ENCODE assay signal across 35 cellular contexts in genomic region chr21:43034826-43035225, GRCh38.
"Had no signal": no experiment of that assay in that cellular context is flagged by ENCODE, and none has a peak within 500 bp of the region (broad histone marks: within the 10 kb centered on the region; RNA-seq: fewer than 3 reads in every experiment).

No MANE protein-coding gene starts in this region.

- DNase-seq: activated CD4-positive, alpha-beta T cell treated with anti-CD3 and anti-CD28 coated beads for 1 hour; activated CD4-positive, alpha-beta T cell treated with anti-CD3 and anti-CD28 coated beads, Interleukin-2, amount 10 ng/mL, durations not matched to agents 24 days and 14 days; activated CD4-positive, alpha-beta T cell treated with anti-CD3 and anti-CD28 coated beads, Interleukin-2, amount 50 U/mL, for 4 hours; activated CD4-positive, CD25-positive, alpha-beta regulatory T cell; activated CD8-positive, alpha-beta T cell treated with anti-CD3 and anti-CD28 coated beads for 36 hours; activated effector memory CD4-positive, alpha-beta T cell treated with anti-CD3 and anti-CD28 coated beads, Interleukin-2, amount 50 U/mL, for 16 hours; activated naive CD4-positive, alpha-beta T cell; activated naive CD8-positive, alpha-beta T cell treated with anti-CD3 and anti-CD28 coated beads, Interleukin-2, amount 10 ng/mL, durations not matched to agents 7 days and 5 days; activated T-cell treated with anti-CD3 and anti-CD28 coated beads, Interleukin-2, amount 50 U/mL, for 1 hour; activated T-cell treated with anti-CD3 and anti-CD28 coated beads, Interleukin-2, amount 50 U/mL, for 72 hours; amygdala; Kasumi-1; KBM-7; MG63; NCI-H1048; NCI-H1417; NCI-H146; NCI-H187 treated with DMSO at 0.1 percent for 48 hours; NCI-H2081; NCI-H2171 treated with DMSO at 0.1 percent for 48 hours; NCI-H2227 treated with DMSO at 0.1 percent for 48 hours; NCI-H446; NCI-H510A treated with DMSO at 0.1 percent for 48 hours; NCI-H526 treated with DMSO at 0.1 percent for 48 hours; NCI-H774; SW 1271; T-helper 1 cell; T1000; WERI-Rb-1 had no signal

- H3K4me3 ChIP-seq: ascending aorta, cardiac muscle cell, MG63 had no signal

- H3K27me3 ChIP-seq: ascending aorta, cardiac muscle cell, MG63 had no signal

- H3K27me3 Mint-ChIP-seq: activated CD4-positive, alpha-beta T cell treated with anti-CD3 and anti-CD28 coated beads, Interleukin-2, amount 10 ng/mL, durations not matched to agents 24 days and 14 days; activated CD8-positive, alpha-beta T cell treated with anti-CD3 and anti-CD28 coated beads for 36 hours; activated naive CD4-positive, alpha-beta T cell treated with anti-CD3 and anti-CD28 coated beads, Interleukin-2, amount 50 U/mL, for 24 hours; activated naive CD8-positive, alpha-beta T cell treated with anti-CD3 and anti-CD28 coated beads, Interleukin-2, amount 10 ng/mL, durations not matched to agents 7 days and 5 days; activated T-helper 17 cell treated with anti-CD3 and anti-CD28 coated beads, Interleukin-2, amount 50 U/mL, for 72 hours; central memory CD8-positive, alpha-beta T cell had no signal

- H3K4me3 Mint-ChIP-seq: activated CD4-positive, alpha-beta T cell treated with anti-CD3 and anti-CD28 coated beads, Interleukin-2, amount 10 ng/mL, durations not matched to agents 24 days and 14 days; activated CD8-positive, alpha-beta T cell treated with anti-CD3 and anti-CD28 coated beads for 36 hours; activated naive CD4-positive, alpha-beta T cell treated with anti-CD3 and anti-CD28 coated beads, Interleukin-2, amount 50 U/mL, for 24 hours; activated naive CD8-positive, alpha-beta T cell treated with anti-CD3 and anti-CD28 coated beads, Interleukin-2, amount 10 ng/mL, durations not matched to agents 7 days and 5 days; activated T-cell treated with anti-CD3 and anti-CD28 coated beads, Interleukin-2, amount 50 U/mL, for 72 hours; activated T-helper 17 cell treated with anti-CD3 and anti-CD28 coated beads, Interleukin-2, amount 50 U/mL, for 72 hours; central memory CD8-positive, alpha-beta T cell had no signal

- H3K27ac Mint-ChIP-seq: activated CD4-positive, alpha-beta T cell treated with anti-CD3 and anti-CD28 coated beads, Interleukin-2, amount 10 ng/mL, durations not matched to agents 24 days and 14 days; activated CD8-positive, alpha-beta T cell treated with anti-CD3 and anti-CD28 coated beads for 36 hours; activated naive CD4-positive, alpha-beta T cell treated with anti-CD3 and anti-CD28 coated beads, Interleukin-2, amount 50 U/mL, for 24 hours; activated naive CD8-positive, alpha-beta T cell treated with anti-CD3 and anti-CD28 coated beads, Interleukin-2, amount 10 ng/mL, durations not matched to agents 7 days and 5 days; activated T-cell treated with anti-CD3 and anti-CD28 coated beads, Interleukin-2, amount 50 U/mL, for 72 hours; activated T-helper 17 cell treated with anti-CD3 and anti-CD28 coated beads, Interleukin-2, amount 50 U/mL, for 72 hours had no signal

- H3K4me1 ChIP-seq: ascending aorta had no signal

- H3K9me3 ChIP-seq: ascending aorta, MG63 had no signal

- ATAC-seq: activated CD8-positive, alpha-beta T cell treated with anti-CD3 and anti-CD28 coated beads for 36 hours; activated T-cell treated with anti-CD3 and anti-CD28 coated beads, Interleukin-2, amount 50 U/mL, for 72 hours; activated T-helper 17 cell treated with anti-CD3 and anti-CD28 coated beads, Interleukin-2, amount 50 U/mL, for 72 hours; Panc1 had no signal

- H3K4me1 Mint-ChIP-seq: activated CD4-positive, alpha-beta T cell treated with anti-CD3 and anti-CD28 coated beads, Interleukin-2, amount 10 ng/mL, durations not matched to agents 24 days and 14 days; activated naive CD4-positive, alpha-beta T cell treated with anti-CD3 and anti-CD28 coated beads, Interleukin-2, amount 50 U/mL, for 24 hours; activated T-helper 17 cell treated with anti-CD3 and anti-CD28 coated beads, Interleukin-2, amount 50 U/mL, for 72 hours; central memory CD8-positive, alpha-beta T cell had no signal

- H3K27ac ChIP-seq: ascending aorta, cardiac muscle cell, WERI-Rb-1 had no signal
